Comparison of ENCODE assay signal across 9 cellular contexts in the genomic region with DNA sequence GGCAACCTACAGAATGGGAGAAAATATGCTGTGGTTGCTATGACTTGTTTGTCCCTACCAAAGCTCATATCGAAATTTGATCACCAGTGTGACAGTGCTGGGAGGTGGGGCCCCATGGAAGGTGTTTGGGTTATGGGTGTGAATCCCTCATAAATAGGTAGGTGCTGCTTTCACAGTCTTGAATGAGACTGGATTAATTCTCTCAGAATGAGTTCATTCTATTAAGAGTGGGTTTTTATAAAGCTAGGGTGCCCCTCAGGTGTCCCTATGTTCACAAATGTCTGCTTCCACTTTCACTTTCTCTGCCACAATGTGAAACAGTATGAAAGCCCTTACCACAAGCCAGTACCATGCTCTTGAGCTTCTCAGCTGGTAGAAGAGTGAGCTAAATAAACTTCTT.
DNase-seq lines count a peak whose midpoint lies in the region; ATAC-seq and TF ChIP-seq lines count a peak whose summit lies in the region.
"Had no signal": no experiment of that assay in that cellular context is flagged by ENCODE, and none has a peak within 500 bp of the region (broad histone marks: within the 10 kb centered on the region; RNA-seq: fewer than 3 reads in every experiment).

No MANE protein-coding gene starts in this region.

- 60 to 78% methylated on average over 1 of the region's 1 CpG for WGBS in upper lobe of left lung, 2 donors

- CTCF ChIA-PET in CD8-positive, alpha-beta T cell (lab: Charles Lee): no interaction called here

- peaks cover 6% of the 10 kb centered on the region for H3K4me1 Mint-ChIP-seq in CD8-positive, alpha-beta T cell (ENCODE audit: low read depth)

- no peak for DNase-seq in CD8-positive, alpha-beta T cell
- DNase-seq in GM20000 (ENCODE audit: low spot score) (peak; percentile 24), fibroblast of lung (ENCODE audit: low read depth in 2 of 2) (no peak), T-helper 9 cell (no peak), midbrain (lab: John Stamatoyannopoulos, UW) (no peak), upper lobe of left lung (no peak), amniotic stem cell (lab: John Stamatoyannopoulos, UW) (no peak)
- DNase-seq: substantia nigra had no signal

- peak overlapping the region; percentile 62 for H3K4me3 Mint-ChIP-seq in CD8-positive, alpha-beta T cell

- no peak overlapping the region for H3K9ac ChIP-seq in fibroblast of lung (ENCODE audit: insufficient read depth, low read length)

- no peaks in the 10 kb centered on the region for H3K36me3 ChIP-seq in CD8-positive, alpha-beta T cell (ENCODE audit: insufficient read depth, low read length)
- no peaks in the 10 kb centered on the region for H3K36me3 ChIP-seq in fibroblast of lung (ENCODE audit: control insufficient read depth, insufficient read depth, low read length)
- H3K36me3 ChIP-seq in upper lobe of left lung: peaks cover 0 to 4% (median 0%) of the 10 kb centered on the region in 4 donors

- no peak overlapping the region for H3K27ac ChIP-seq in CD8-positive, alpha-beta T cell (ENCODE audit: low read depth, low read length)
- H3K27ac ChIP-seq in fibroblast of lung (ENCODE audit: insufficient read depth, low read length): no peak overlapping the region
- H3K27ac ChIP-seq in upper lobe of left lung: no peak overlapping the region

- no peak overlapping the region for H3K4me2 ChIP-seq in fibroblast of lung (ENCODE audit: extremely low read depth, insufficient read depth, low read length)

- H3K27me3 ChIP-seq in CD8-positive, alpha-beta T cell (ENCODE audit: insufficient read depth, low read length): no peaks in the 10 kb centered on the region
- H3K27me3 ChIP-seq in fibroblast of lung (ENCODE audit: control insufficient read depth, insufficient read depth, low read length) (no peaks in the 10 kb centered on the region), upper lobe of left lung (no peaks in the 10 kb centered on the region)

- H3K9me3 ChIP-seq in CD8-positive, alpha-beta T cell (ENCODE audit: low read length): no peaks in the 10 kb centered on the region
- H3K9me3 ChIP-seq in fibroblast of lung (ENCODE audit: control insufficient read depth, insufficient read depth, low read depth, low read length) (no peaks in the 10 kb centered on the region), upper lobe of left lung (no peaks in the 10 kb centered on the region)

- peak; percentile 62 for ATAC-seq in CD8-positive, alpha-beta T cell
- peak; percentile 57 for ATAC-seq in HG03469 (IDR thresholded peaks at IDR 0.05; ENCODE audit: unreplicated experiment)
- no peak for ATAC-seq in upper lobe of left lung (ENCODE audit: low FRiP score in 2 of 2)

- peak overlapping the region; percentile 74 for H3K27ac Mint-ChIP-seq in CD8-positive, alpha-beta T cell

- H2AFZ ChIP-seq in fibroblast of lung (ENCODE audit: low read length): peak overlapping the region; percentile 35

- no peaks in the 10 kb centered on the region for H4K20me1 ChIP-seq in fibroblast of lung (ENCODE audit: control insufficient read depth, extremely low read depth, insufficient read depth, low read length)

- TF ChIP-seq CTCF in CD8-positive, alpha-beta T cell (IDR thresholded peaks at IDR 0.05): no peak
- no peak for TF ChIP-seq CTCF in GM20000 (IDR thresholded peaks at IDR 0.05; ENCODE audit: extremely low read depth, missing control alignments)
- no peak for TF ChIP-seq CTCF in fibroblast of lung (conservative IDR thresholded peaks at IDR 0.05 in 1 of 2, IDR thresholded peaks at IDR 0.05 in 1 of 2; ENCODE audit: low read depth in 1 of 2, low read length in 2 of 2)
- TF ChIP-seq CTCF in upper lobe of left lung (IDR thresholded peaks at IDR 0.05): no peak

- POLR2A ChIA-PET in CD8-positive, alpha-beta T cell (lab: Charles Lee): no interaction called here

- no peaks in the 10 kb centered on the region for H3K4me1 ChIP-seq in CD8-positive, alpha-beta T cell (ENCODE audit: insufficient read depth, low read length)
- H3K4me1 ChIP-seq in fibroblast of lung (ENCODE audit: control insufficient read depth, extremely low read depth, insufficient read depth, low read length): no peaks in the 10 kb centered on the region
- H3K4me1 ChIP-seq in upper lobe of left lung: peaks cover 0 to 9% (median 1%) of the 10 kb centered on the region in 4 donors

- H3K79me2 ChIP-seq in fibroblast of lung (ENCODE audit: control insufficient read depth, insufficient read depth, low read length): no peaks in the 10 kb centered on the region

- TF ChIP-seq EP300 in upper lobe of left lung (IDR thresholded peaks at IDR 0.05): no peak

- no peak overlapping the region for H3K4me3 ChIP-seq in CD8-positive, alpha-beta T cell (ENCODE audit: low read depth, low read length)
- H3K4me3 ChIP-seq in fibroblast of lung (replicated peaks in 1 of 4; ENCODE audit: control extremely low read depth in 1 of 4, insufficient read depth in 1 of 4, low read depth in 3 of 4, low read length in 4 of 4): no peak overlapping the region
- H3K4me3 ChIP-seq in upper lobe of left lung: peak overlapping the region in 1 of 4 donors; percentile 3

- H3K27me3 Mint-ChIP-seq in CD8-positive, alpha-beta T cell (ENCODE audit: low read depth): no peaks in the 10 kb centered on the region

- intact Hi-C loops in CD8-positive, alpha-beta T cell (cut with DNase I, micrococcal nuclease): no loop called here

- no peaks in the 10 kb centered on the region for H3K9me3 Mint-ChIP-seq in CD8-positive, alpha-beta T cell

- no peaks in the 10 kb centered on the region for H3K36me3 Mint-ChIP-seq in CD8-positive, alpha-beta T cell

- TF ChIP-seq POLR2A in upper lobe of left lung (IDR thresholded peaks at IDR 0.05): no peak

Comparison
In these comparisons a context has a peak if more than half of its experiments do, and no peak if none do; other contexts are left out.
1. ATAC-seq: peak in CD8-positive, alpha-beta T cell (single experiment) and HG03469 (single experiment); none in upper lobe of left lung (0 of 2).